Comparison of ENCODE assay signal across 1 cellular context in genomic region chr18:24397131-24397693, GRCh38.
TF ChIP-seq lines count a peak whose summit lies in the region.

No MANE protein-coding gene starts in this region.

TF ChIP-seq in H1, 55 proteins besides CTCF, POLR2A, EP300 and RAD21 (continued from another document):
- TF ChIP-seq, protein P1, sequence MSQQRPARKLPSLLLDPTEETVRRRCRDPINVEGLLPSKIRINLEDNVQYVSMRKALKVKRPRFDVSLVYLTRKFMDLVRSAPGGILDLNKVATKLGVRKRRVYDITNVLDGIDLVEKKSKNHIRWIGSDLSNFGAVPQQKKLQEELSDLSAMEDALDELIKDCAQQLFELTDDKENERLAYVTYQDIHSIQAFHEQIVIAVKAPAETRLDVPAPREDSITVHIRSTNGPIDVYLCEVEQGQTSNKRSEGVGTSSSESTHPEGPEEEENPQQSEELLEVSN (IDR thresholded peaks at IDR 0.05): peak; percentile 60; the same call in 1 of the 2 replicates
- TF ChIP-seq ASH2L (IDR thresholded peaks at IDR 0.05; ENCODE audit: low read length) (peak; percentile 96), SAP30 (IDR thresholded peaks at IDR 0.05; ENCODE audit: insufficient read depth, insufficient replicate concordance, low read length) (peak; percentile 68), SIRT6 (IDR thresholded peaks at IDR 0.05; ENCODE audit: low read length) (no peak), POU5F1 (IDR thresholded peaks at IDR 0.05; ENCODE audit: low read depth, low read length) (no peak), SP4 (IDR thresholded peaks at IDR 0.05; ENCODE audit: low read length) (peak; percentile 9; the same call in 1 of the 2 replicates), KDM4A (IDR thresholded peaks at IDR 0.05; ENCODE audit: low read depth, low read length, severe bottlenecking) (peak; percentile 54), TAF7 (optimal IDR thresholded peaks at IDR 0.05; ENCODE audit: borderline replicate concordance, low read depth, low read length) (no peak), POLR2AphosphoS5 (IDR thresholded peaks at IDR 0.05; ENCODE audit: low read depth, low read length) (peak; percentile 56)
- TF ChIP-seq, protein P2, sequence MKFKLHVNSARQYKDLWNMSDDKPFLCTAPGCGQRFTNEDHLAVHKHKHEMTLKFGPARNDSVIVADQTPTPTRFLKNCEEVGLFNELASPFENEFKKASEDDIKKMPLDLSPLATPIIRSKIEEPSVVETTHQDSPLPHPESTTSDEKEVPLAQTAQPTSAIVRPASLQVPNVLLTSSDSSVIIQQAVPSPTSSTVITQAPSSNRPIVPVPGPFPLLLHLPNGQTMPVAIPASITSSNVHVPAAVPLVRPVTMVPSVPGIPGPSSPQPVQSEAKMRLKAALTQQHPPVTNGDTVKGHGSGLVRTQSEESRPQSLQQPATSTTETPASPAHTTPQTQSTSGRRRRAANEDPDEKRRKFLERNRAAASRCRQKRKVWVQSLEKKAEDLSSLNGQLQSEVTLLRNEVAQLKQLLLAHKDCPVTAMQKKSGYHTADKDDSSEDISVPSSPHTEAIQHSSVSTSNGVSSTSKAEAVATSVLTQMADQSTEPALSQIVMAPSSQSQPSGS (IDR thresholded peaks at IDR 0.05; ENCODE audit: low read length): no peak
